8 cellular contexts compared by ENCODE assay signal in the genomic region with DNA sequence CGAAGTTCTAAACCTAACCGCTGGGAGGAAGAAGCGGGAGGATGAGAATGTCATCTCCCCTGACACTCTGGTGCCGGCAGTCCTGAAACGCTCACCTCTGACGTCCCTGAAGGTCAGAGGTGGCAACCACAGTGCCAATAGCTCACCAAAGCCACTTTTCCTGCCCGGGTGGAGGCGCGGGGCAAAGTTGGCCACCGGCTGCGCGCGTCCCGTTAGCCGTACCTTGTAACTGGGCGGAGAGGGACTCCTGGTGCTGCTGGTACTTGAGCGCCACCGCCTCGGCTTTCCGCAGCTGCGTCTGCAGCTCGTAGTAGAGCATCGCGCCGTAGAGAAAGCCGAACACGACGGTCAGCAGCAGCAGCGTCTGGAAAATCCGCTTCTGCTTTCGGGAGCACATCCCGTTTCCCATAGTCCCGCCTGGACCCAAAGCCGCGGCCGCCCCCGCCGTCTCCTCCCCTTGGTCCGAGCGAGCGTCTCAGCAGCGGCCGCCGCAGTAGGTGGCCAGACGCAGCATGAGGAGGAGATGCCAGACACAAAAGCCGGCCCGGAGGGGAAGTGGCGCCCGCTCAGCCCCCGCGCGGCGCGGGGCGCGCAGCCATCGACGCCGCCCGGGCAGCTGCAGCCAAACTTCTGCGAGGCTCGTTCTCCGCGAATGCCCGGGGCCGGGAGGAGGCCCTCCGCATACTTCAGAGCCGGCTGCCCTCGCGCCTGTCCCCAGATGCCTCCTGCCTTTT. TPM values are rescaled to one million over a fixed set of nuclear protein-coding genes. Genes with fewer than 3 reads are reported as not detected.
DNase-seq lines count a peak whose midpoint lies in the region; ATAC-seq, FAIRE-seq and TF ChIP-seq lines count a peak whose summit lies in the region.

No MANE protein-coding gene starts in this region.

- H3K4me3 ChIP-seq in PC-3 (ENCODE audit: low read length) (peak overlapping the region; percentile 89), adipocyte (ENCODE audit: low read length) (peak overlapping the region; percentile 99), pancreas (peak overlapping the region; percentile 72 to 91 (median 86))

- peak; percentile 37; the same call in 1 of the 2 replicates for TF ChIP-seq CTCF in PC-3 (conservative IDR thresholded peaks at IDR 0.05; ENCODE audit: low read depth, low read length)
- TF ChIP-seq CTCF in pancreas (IDR thresholded peaks at IDR 0.05): peak in 1 of 4 donors; percentile 15

- CTCF ChIA-PET in PC-3 (lab: Charles Lee): interaction anchor here (0.7 to 1.7 kb wide), 3 partner anchors 33 to 47 kb away, joined by 3 to 7 read pairs (median 6); no protein-coding TSS in a partner anchor

- no peaks in the 10 kb centered on the region for H3K9me2 ChIP-seq in PC-3 (replicated peaks; ENCODE audit: low read length)

- peak overlapping the region; percentile 94 for H3K4me2 ChIP-seq in PC-3 (ENCODE audit: low read length)

- H3K4me1 ChIP-seq in PC-3 (ENCODE audit: insufficient read depth, low read length): peaks cover 34% of the 10 kb centered on the region
- peaks cover 39% of the 10 kb centered on the region for H3K4me1 ChIP-seq in adipocyte (ENCODE audit: control insufficient read depth, insufficient read depth, low read length)
- peaks cover 23 to 41% (median 38%) of the 10 kb centered on the region in 3 donors for H3K4me1 ChIP-seq in pancreas

- no peaks in the 10 kb centered on the region; the same call in 1 of the 2 replicates for H4K20me1 ChIP-seq in PC-3 (ENCODE audit: low read length)

- DNase-seq in ELF-1 (ENCODE audit: low read depth, low spot score) (peak; percentile 86), PC-3 (peak; percentile 74), adipocyte (ENCODE audit: low read depth) (no peak), cardiac septum (ENCODE audit: low spot score) (peak; percentile 85), pancreas (peak in 5 of 6 donors; percentile 27 to 77 (median 55))
- DNase-seq in effector CD8-positive, alpha-beta T cell (lab: John Stamatoyannopoulos, UW): no peak

- peaks cover 47% of the 10 kb centered on the region for H3K79me2 ChIP-seq in PC-3 (ENCODE audit: low read length)

- H3K27ac ChIP-seq in PC-3 (ENCODE audit: low read length): peak overlapping the region; percentile 82
- H3K27ac ChIP-seq in pancreas: peak overlapping the region; percentile 78 to 96 (median 91)

- intact Hi-C loops in PC-3 (cut with micrococcal nuclease): loop anchor here (1.0 to 10.0 kb wide), 5 partner anchors 18 to 1677 kb away; partner anchors contain the start of genes MYNN, PDCD10 and SERPINI1
- intact Hi-C loops in cardiac septum (cut with DNase I): loop anchor here (2.0 to 10.0 kb wide), 3 partner anchors 46 to 358 kb away; partner anchors contain the start of gene SERPINI1
- intact Hi-C loops in pancreas (cut with DNase I): no loop called here

- peak overlapping the region; percentile 93 for H2AFZ ChIP-seq in PC-3 (ENCODE audit: low read length)

- H3K27me3 ChIP-seq in PC-3 (ENCODE audit: low read length): no peaks in the 10 kb centered on the region
- no peaks in the 10 kb centered on the region for H3K27me3 ChIP-seq in adipocyte (replicated peaks; ENCODE audit: control insufficient read depth, insufficient read depth, low read length)
- H3K27me3 ChIP-seq in pancreas: no peaks in the 10 kb centered on the region

- 0% methylated on average over 55 to 70 of the region's 70 CpGs for WGBS in pancreas, 2 donors

- H3K9me3 ChIP-seq in PC-3 (ENCODE audit: low read length) (no peaks in the 10 kb centered on the region), adipocyte (ENCODE audit: control insufficient read depth, low read length) (no peaks in the 10 kb centered on the region), pancreas (no peaks in the 10 kb centered on the region)

- ATAC-seq in GM21360 (IDR thresholded peaks at IDR 0.05; ENCODE audit: unreplicated experiment): peak; percentile 42
- ATAC-seq in HG03571 (IDR thresholded peaks at IDR 0.05; ENCODE audit: unreplicated experiment): peak; percentile 44
- peak; percentile 30 for ATAC-seq in PC-3
- ATAC-seq in pancreas: peak; percentile 16 to 36 (median 30)

- H3K9ac ChIP-seq in PC-3 (ENCODE audit: low read length) (peak overlapping the region; percentile 87), adipocyte (ENCODE audit: low read length) (peak overlapping the region; percentile 91)

- FAIRE-seq in pancreas (lab: Jason Lieb, UNC): no peak

- H3F3A ChIP-seq in PC-3 (ENCODE audit: low read length, unreplicated experiment): no peaks in the 10 kb centered on the region

- no peaks in the 10 kb centered on the region for H3K36me3 ChIP-seq in PC-3 (ENCODE audit: low read depth, low read length)
- H3K36me3 ChIP-seq in adipocyte (ENCODE audit: control insufficient read depth, insufficient read depth, low read length, severe bottlenecking): no peaks in the 10 kb centered on the region
- no peaks in the 10 kb centered on the region for H3K36me3 ChIP-seq in pancreas

- BruUV-seq in PC-3 (replicated peaks; lab: Mats Ljungman, UMichigan): TSS peak; percentile 63

- POLR2A ChIA-PET in PC-3 (lab: Charles Lee; ENCODE audit: unreplicated experiment): no interaction called here

RNA-seq across cellular contexts. Expression of gene GOLIM4, which starts 0.7 kb away (rescaled TPM):
- total RNA-seq in PC-3 (2014; rRNA removed): 25.3 and 28.5 TPM in 2 replicates
- 88.8 TPM for total RNA-seq in cardiac septum
- total RNA-seq in pancreas: 10 to 100 TPM in 3 of 6 donors, 1 to 10 TPM in 3; 5.6 to 17.6 (median 10.5) TPM
- polyA plus RNA-seq in pancreas: 1 to 10 TPM; 8.0 to 8.4 TPM

Comparison
In these comparisons a context has a peak if more than half of its experiments do, and no peak if none do; other contexts are left out.
1. DNase-seq: peak in ELF-1 (single experiment), PC-3 (single experiment), cardiac septum (single experiment) and pancreas (5 of 6); none in adipocyte (single experiment) and effector CD8-positive, alpha-beta T cell (single experiment).
2. intact Hi-C loops: an anchor here in PC-3 (1.0 to 10.0 kb wide) and cardiac septum (2.0 to 10.0 kb wide); none called in pancreas.
3. Peak in every context shown above with its lines, with median percentiles within 50 percentile points of each other: ATAC-seq and H3K4me3 ChIP-seq.